In genomic region chr2:224941958-224942357, GRCh38 we compare ENCODE assay signal across 1 cellular context.
TF ChIP-seq lines count a peak whose summit lies in the region.

No MANE protein-coding gene starts in this region.

TF ChIP-seq in IMR-90, 13 proteins besides CTCF, POLR2A, EP300 and RAD21 (continued from another document):
- no peak for TF ChIP-seq ELK1 (IDR thresholded peaks at IDR 0.05; ENCODE audit: borderline replicate concordance, low read depth, low read length)
- TF ChIP-seq RCOR1 (IDR thresholded peaks at IDR 0.05; ENCODE audit: insufficient replicate concordance, low read length), result no peak
- TF ChIP-seq BHLHE40 (IDR thresholded peaks at IDR 0.05; ENCODE audit: low read depth, low read length), result no peak
- no peak for TF ChIP-seq NFE2L2 (IDR thresholded peaks at IDR 0.05; ENCODE audit: low read depth, low read length)
- no peak for TF ChIP-seq MXI1 (IDR thresholded peaks at IDR 0.05; ENCODE audit: borderline replicate concordance, low read depth, low read length)
